7 cellular contexts compared by ENCODE assay signal in the genomic region with DNA sequence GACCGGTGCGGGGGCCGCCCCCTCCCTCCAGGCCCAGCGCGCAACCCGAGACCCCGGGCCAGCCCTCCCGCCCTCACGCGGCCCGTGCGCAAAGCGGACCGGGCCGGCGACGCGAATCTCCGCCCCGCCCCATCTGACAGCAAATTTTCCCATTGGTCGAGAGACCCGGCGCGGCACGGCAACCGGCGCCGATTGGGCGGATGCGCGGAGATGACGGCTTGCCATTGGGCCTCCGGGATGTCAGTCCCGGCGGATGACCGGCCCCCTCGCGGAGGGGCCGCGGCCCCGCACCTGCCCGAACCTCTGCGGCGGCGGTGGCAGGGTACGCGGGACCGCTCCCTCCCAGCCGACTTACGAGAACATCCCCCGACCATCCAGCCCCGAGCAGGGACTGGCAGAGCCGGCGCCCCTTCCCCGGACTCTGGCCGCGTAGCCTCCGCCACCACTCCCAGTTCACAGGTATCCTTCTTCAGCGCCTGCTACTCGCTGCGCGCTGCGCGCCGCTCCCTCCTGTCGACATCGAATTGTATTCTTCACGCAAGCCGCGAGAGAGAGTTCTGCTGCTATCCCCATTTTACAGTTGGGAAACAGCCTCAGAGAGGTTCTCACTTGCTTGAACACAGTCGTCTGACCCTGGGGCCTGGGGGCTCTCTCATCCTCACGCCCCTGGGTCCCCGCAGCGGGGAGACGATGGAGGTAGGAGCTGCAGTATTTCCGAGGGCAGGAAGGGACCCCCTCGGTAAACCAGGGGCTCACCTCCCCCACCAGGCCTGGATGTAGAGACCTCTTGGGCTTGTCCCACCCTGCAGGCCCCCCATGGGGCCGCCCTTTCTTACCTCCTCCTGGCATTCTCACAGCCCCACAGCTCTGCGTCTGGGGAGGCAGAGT.
DNase-seq lines count a peak whose midpoint lies in the region; ATAC-seq and TF ChIP-seq lines count a peak whose summit lies in the region.

Gene ARVCF, minus strand, starts transcription at position 90 of the 888 bp plus-strand sequence. CDS start 26,029 bp downstream, outside the sequence.

- no peaks in the 10 kb centered on the region for H3K27me3 Mint-ChIP-seq in central memory CD8-positive, alpha-beta T cell

- H3K36me3 Mint-ChIP-seq in central memory CD8-positive, alpha-beta T cell (ENCODE audit: insufficient read depth), result peaks cover 14% of the 10 kb centered on the region

- H3K4me1 Mint-ChIP-seq in central memory CD8-positive, alpha-beta T cell, result peaks cover 15% of the 10 kb centered on the region

- ATAC-seq in HG02981 (IDR thresholded peaks at IDR 0.05; ENCODE audit: unreplicated experiment), result peak; percentile 41
- ATAC-seq in activated CD4-positive, CD25-positive, alpha-beta regulatory T cell treated with anti-CD3 and anti-CD28 coated beads, Interleukin-2, amount 50 U/mL, for 24 hours, result peak; percentile 68 to 71
- peak; percentile 61 for ATAC-seq in central memory CD8-positive, alpha-beta T cell (replicated peaks; ENCODE audit: extremely low read depth, poor library complexity, severe bottlenecking)

- no peaks in the 10 kb centered on the region for H3K9me3 Mint-ChIP-seq in central memory CD8-positive, alpha-beta T cell

- H3K27ac Mint-ChIP-seq in central memory CD8-positive, alpha-beta T cell (ENCODE audit: low read depth), result peak within 1 kb of the TSS; percentile 46

- TF ChIP-seq CTCF in GM13977 (IDR thresholded peaks at IDR 0.05; ENCODE audit: extremely low read depth, insufficient read depth, missing control alignments), result no peak

- DNase-seq in GM13977 (ENCODE audit: low spot score) (peak; percentile 99), NCI-H226 (peak; percentile 56), iris pigment epithelial cell (ENCODE audit: low read depth) (peak; percentile 85)
- peak; percentile 86 to 89 for DNase-seq in central memory CD8-positive, alpha-beta T cell (ENCODE audit: low spot score in 2 of 2)
- DNase-seq in stimulated activated CD4-positive, alpha-beta T cell treated with anti-CD3 and anti-CD28 coated beads, Interleukin-12 subunit alpha, Interleukin-12 subunit beta, amount 100 ng/mL, for 24 hours (ENCODE audit: low read depth in 2 of 2), result peak; percentile 83 to 89

- in situ Hi-C loops in GM13977 (cut with MboI; ENCODE audit: low pct_unique_long_range_greater_than_20kb, low sequenced_read_pairs, unreplicated experiment), result no loop called here

- peak within 1 kb of the TSS; percentile 89 for H3K4me3 Mint-ChIP-seq in central memory CD8-positive, alpha-beta T cell

Comparison
In these comparisons a context has a peak if more than half of its experiments do, and no peak if none do; other contexts are left out.
1. Peak in every context shown above with its lines: DNase-seq and ATAC-seq.